In the genomic region with DNA sequence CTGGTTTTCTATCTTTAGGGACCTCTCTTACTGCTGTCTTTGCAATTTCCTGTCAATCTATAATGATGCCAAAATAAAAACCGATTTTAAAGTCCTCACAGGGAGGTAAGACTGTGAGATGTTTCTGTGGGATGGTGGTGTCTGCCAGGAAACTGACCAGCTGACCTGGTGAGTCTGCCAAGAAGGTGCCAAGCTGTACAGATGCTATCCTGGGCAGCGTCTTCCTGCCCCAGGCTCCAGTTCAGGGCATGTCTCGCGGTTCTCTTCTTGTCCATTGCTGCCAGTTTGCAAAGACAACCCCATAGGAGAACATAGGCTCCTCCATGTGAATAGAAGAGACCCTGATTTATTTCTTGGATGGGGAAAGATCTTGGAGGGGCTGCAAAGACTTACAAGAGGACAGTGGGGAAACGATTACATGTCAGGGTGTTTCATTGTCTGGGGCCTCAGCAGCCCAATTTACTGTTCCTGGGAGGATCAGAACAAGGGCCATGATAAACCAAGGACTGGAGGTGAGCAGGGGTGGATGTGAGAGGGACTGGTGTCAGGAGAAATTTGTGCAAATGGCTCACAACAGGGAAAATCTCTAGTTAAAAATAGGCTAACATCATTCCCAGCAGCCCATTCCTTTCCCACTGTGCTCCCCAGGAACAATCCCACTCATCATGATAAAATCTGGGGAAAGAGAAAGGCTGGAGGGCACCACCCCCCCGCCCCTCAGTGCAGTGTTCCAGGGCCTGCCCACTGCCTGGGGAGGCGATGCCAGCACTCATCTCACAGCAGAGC, we compare ENCODE assay signal across 24 cellular contexts. TPM values are rescaled to one million over a fixed set of nuclear protein-coding genes. Genes with fewer than 3 reads are reported as not detected.
DNase-seq lines count a peak whose midpoint lies in the region; ATAC-seq, FAIRE-seq and TF ChIP-seq lines count a peak whose summit lies in the region.
"Had no signal": no experiment of that assay in that cellular context is flagged by ENCODE, and none has a peak within 500 bp of the region (broad histone marks: within the 10 kb centered on the region; RNA-seq: fewer than 3 reads in every experiment).

No MANE protein-coding gene starts in this region.

- H3K4me3 ChIP-seq in kidney (ENCODE audit: low read length in 2 of 2) = no peak overlapping the region
- H3K4me3 ChIP-seq: Peyer's patch had no signal

- DNase-seq in activated CD4-positive, alpha-beta T cell treated with anti-CD3 and anti-CD28 coated beads, Interleukin-2, amount 10 ng/mL, durations not matched to agents 24 days and 14 days = peak; percentile 20
- no peak for DNase-seq in activated CD4-positive, alpha-beta T cell treated with anti-CD3 and anti-CD28 coated beads for 4 hours
- peak; percentile 14 for DNase-seq in mesenteric fat pad (ENCODE audit: low spot score)
- DNase-seq in left lobe of liver (ENCODE audit: low spot score) = no peak
- DNase-seq in H4 (ENCODE audit: low spot score) = no peak
- no peak for DNase-seq in kidney
- DNase-seq: AML-193, DMS53, EL, GF-D8, IMR-90, NCI-H1092 treated with DMSO at 0.1 percent for 48 hours, NCI-H1436 treated with DMSO at 0.1 percent for 48 hours, NCI-H1930, NCI-H2227 treated with DMSO at 0.1 percent for 48 hours, NCI-H510A treated with DMSO at 0.1 percent for 48 hours, NCI-H774 had no signal

- no peaks in the 10 kb centered on the region for H3K4me1 Mint-ChIP-seq in activated CD4-positive, alpha-beta T cell treated with anti-CD3 and anti-CD28 coated beads, Interleukin-2, amount 10 ng/mL, durations not matched to agents 24 days and 14 days

- H3K27ac ChIP-seq in cingulate gyrus (ENCODE audit: low read depth, low read length) (peak overlapping the region; percentile 39), temporal lobe (ENCODE audit: low read depth, low read length) (peak overlapping the region; percentile 44), kidney (ENCODE audit: low read depth in 2 of 2, low read length in 2 of 2) (no peak overlapping the region)
- H3K27ac ChIP-seq: 22Rv1, C4-2B, KMS-11, Peyer's patch had no signal

- H3K9ac ChIP-seq in kidney (ENCODE audit: low read length in 2 of 2) = no peak overlapping the region
- H3K9ac ChIP-seq: KMS-11 had no signal

- H3K4me3 Mint-ChIP-seq in activated CD4-positive, alpha-beta T cell treated with anti-CD3 and anti-CD28 coated beads, Interleukin-2, amount 10 ng/mL, durations not matched to agents 24 days and 14 days = no peak overlapping the region

- no peak for TF ChIP-seq CTCF in kidney (IDR thresholded peaks at IDR 0.05; ENCODE audit: borderline replicate concordance, extremely low read depth, insufficient read depth)

- no peaks in the 10 kb centered on the region for H3K27me3 Mint-ChIP-seq in activated CD4-positive, alpha-beta T cell treated with anti-CD3 and anti-CD28 coated beads, Interleukin-2, amount 10 ng/mL, durations not matched to agents 24 days and 14 days

- H3K4me1 ChIP-seq in kidney (ENCODE audit: control insufficient read depth in 1 of 2, insufficient read depth in 1 of 2, low read depth in 1 of 2, low read length in 2 of 2) = no peaks in the 10 kb centered on the region
- H3K4me1 ChIP-seq: Peyer's patch had no signal

- no peak for FAIRE-seq in kidney (lab: Jason Lieb, UNC)
- FAIRE-seq: H54 had no signal

- no peak overlapping the region for H3K27ac Mint-ChIP-seq in activated CD4-positive, alpha-beta T cell treated with anti-CD3 and anti-CD28 coated beads, Interleukin-2, amount 10 ng/mL, durations not matched to agents 24 days and 14 days

- peaks cover 6% of the 10 kb centered on the region for H3K9me3 Mint-ChIP-seq in activated CD4-positive, alpha-beta T cell treated with anti-CD3 and anti-CD28 coated beads, Interleukin-2, amount 10 ng/mL, durations not matched to agents 24 days and 14 days

- H3K9me3 ChIP-seq in kidney (ENCODE audit: control insufficient read depth in 1 of 2, low read length in 2 of 2) = no peaks in the 10 kb centered on the region

- H3K36me3 ChIP-seq in kidney (ENCODE audit: control insufficient read depth in 1 of 2, insufficient read depth in 2 of 2, low read length in 2 of 2) = no peaks in the 10 kb centered on the region
- H3K36me3 ChIP-seq: Peyer's patch had no signal

- no peak for ATAC-seq in left lobe of liver

- intact Hi-C loops in activated CD4-positive, alpha-beta T cell treated with anti-CD3 and anti-CD28 coated beads, Interleukin-2, amount 10 ng/mL, durations not matched to agents 24 days and 14 days (cut with micrococcal nuclease) = no loop called here
- intact Hi-C loops in kidney (cut with DNase I) = no loop called here

- H3K36me3 Mint-ChIP-seq in activated CD4-positive, alpha-beta T cell treated with anti-CD3 and anti-CD28 coated beads, Interleukin-2, amount 10 ng/mL, durations not matched to agents 24 days and 14 days (ENCODE audit: low read depth) = no peaks in the 10 kb centered on the region

RNA-seq across cellular contexts. Expression of gene VSTM2B, which starts 42.7 kb away (rescaled TPM):
- not detected in 2 replicates for total RNA-seq in activated CD4-positive, alpha-beta T cell treated with anti-CD3 and anti-CD28 coated beads, Interleukin-2, amount 10 ng/mL, durations not matched to agents 24 days and 14 days
- total RNA-seq in mesenteric fat pad (not detected), temporal lobe (15.5 TPM), left lobe of liver (not detected), kidney (not detected)
- total RNA-seq in H4 (2014; rRNA removed; shearing (Covaris generic)) = 8.7 and 14.0 TPM in 2 replicates
- not detected for polyA plus RNA-seq in kidney (ENCODE audit: insufficient read depth, low read depth, low replicate concordance)
- total RNA-seq: IMR-90, Peyer's patch had no signal
- polyA plus RNA-seq: IMR-90 had no signal

Comparison
In these comparisons a context has a peak if more than half of its experiments do, and no peak if none do; other contexts are left out.
1. DNase-seq: peak in activated CD4-positive, alpha-beta T cell treated with anti-CD3 and anti-CD28 coated beads, Interleukin-2, amount 10 ng/mL, durations not matched to agents 24 days and 14 days (single experiment) and mesenteric fat pad (single experiment); none in activated CD4-positive, alpha-beta T cell treated with anti-CD3 and anti-CD28 coated beads for 4 hours (0 of 2), left lobe of liver (single experiment), H4 (single experiment) and kidney (single experiment).
2. H3K27ac ChIP-seq: peak in cingulate gyrus (single experiment) and temporal lobe (single experiment); none in kidney (0 of 2).